In genomic region chr1:161305872-161306519, GRCh38 we compare ENCODE assay signal across 1 cellular context.
TF ChIP-seq lines count a peak whose summit lies in the region.

No MANE protein-coding gene starts in this region.

TF ChIP-seq in K562, 482 proteins besides CTCF, POLR2A, EP300 and RAD21 (continued from another document and continues in another):
- TF ChIP-seq, protein P1, sequence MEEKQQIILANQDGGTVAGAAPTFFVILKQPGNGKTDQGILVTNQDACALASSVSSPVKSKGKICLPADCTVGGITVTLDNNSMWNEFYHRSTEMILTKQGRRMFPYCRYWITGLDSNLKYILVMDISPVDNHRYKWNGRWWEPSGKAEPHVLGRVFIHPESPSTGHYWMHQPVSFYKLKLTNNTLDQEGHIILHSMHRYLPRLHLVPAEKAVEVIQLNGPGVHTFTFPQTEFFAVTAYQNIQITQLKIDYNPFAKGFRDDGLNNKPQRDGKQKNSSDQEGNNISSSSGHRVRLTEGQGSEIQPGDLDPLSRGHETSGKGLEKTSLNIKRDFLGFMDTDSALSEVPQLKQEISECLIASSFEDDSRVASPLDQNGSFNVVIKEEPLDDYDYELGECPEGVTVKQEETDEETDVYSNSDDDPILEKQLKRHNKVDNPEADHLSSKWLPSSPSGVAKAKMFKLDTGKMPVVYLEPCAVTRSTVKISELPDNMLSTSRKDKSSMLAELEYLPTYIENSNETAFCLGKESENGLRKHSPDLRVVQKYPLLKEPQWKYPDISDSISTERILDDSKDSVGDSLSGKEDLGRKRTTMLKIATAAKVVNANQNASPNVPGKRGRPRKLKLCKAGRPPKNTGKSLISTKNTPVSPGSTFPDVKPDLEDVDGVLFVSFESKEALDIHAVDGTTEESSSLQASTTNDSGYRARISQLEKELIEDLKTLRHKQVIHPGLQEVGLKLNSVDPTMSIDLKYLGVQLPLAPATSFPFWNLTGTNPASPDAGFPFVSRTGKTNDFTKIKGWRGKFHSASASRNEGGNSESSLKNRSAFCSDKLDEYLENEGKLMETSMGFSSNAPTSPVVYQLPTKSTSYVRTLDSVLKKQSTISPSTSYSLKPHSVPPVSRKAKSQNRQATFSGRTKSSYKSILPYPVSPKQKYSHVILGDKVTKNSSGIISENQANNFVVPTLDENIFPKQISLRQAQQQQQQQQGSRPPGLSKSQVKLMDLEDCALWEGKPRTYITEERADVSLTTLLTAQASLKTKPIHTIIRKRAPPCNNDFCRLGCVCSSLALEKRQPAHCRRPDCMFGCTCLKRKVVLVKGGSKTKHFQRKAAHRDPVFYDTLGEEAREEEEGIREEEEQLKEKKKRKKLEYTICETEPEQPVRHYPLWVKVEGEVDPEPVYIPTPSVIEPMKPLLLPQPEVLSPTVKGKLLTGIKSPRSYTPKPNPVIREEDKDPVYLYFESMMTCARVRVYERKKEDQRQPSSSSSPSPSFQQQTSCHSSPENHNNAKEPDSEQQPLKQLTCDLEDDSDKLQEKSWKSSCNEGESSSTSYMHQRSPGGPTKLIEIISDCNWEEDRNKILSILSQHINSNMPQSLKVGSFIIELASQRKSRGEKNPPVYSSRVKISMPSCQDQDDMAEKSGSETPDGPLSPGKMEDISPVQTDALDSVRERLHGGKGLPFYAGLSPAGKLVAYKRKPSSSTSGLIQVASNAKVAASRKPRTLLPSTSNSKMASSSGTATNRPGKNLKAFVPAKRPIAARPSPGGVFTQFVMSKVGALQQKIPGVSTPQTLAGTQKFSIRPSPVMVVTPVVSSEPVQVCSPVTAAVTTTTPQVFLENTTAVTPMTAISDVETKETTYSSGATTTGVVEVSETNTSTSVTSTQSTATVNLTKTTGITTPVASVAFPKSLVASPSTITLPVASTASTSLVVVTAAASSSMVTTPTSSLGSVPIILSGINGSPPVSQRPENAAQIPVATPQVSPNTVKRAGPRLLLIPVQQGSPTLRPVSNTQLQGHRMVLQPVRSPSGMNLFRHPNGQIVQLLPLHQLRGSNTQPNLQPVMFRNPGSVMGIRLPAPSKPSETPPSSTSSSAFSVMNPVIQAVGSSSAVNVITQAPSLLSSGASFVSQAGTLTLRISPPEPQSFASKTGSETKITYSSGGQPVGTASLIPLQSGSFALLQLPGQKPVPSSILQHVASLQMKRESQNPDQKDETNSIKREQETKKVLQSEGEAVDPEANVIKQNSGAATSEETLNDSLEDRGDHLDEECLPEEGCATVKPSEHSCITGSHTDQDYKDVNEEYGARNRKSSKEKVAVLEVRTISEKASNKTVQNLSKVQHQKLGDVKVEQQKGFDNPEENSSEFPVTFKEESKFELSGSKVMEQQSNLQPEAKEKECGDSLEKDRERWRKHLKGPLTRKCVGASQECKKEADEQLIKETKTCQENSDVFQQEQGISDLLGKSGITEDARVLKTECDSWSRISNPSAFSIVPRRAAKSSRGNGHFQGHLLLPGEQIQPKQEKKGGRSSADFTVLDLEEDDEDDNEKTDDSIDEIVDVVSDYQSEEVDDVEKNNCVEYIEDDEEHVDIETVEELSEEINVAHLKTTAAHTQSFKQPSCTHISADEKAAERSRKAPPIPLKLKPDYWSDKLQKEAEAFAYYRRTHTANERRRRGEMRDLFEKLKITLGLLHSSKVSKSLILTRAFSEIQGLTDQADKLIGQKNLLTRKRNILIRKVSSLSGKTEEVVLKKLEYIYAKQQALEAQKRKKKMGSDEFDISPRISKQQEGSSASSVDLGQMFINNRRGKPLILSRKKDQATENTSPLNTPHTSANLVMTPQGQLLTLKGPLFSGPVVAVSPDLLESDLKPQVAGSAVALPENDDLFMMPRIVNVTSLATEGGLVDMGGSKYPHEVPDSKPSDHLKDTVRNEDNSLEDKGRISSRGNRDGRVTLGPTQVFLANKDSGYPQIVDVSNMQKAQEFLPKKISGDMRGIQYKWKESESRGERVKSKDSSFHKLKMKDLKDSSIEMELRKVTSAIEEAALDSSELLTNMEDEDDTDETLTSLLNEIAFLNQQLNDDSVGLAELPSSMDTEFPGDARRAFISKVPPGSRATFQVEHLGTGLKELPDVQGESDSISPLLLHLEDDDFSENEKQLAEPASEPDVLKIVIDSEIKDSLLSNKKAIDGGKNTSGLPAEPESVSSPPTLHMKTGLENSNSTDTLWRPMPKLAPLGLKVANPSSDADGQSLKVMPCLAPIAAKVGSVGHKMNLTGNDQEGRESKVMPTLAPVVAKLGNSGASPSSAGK (IDR thresholded peaks at IDR 0.05), result no peak
- TF ChIP-seq L3MBTL2 (IDR thresholded peaks at IDR 0.05), result peak; percentile 50; the same call in 1 of the 2 replicates
- no peak for TF ChIP-seq ZNF431 (CRISPR knock-in tag; IDR thresholded peaks at IDR 0.05)
- TF ChIP-seq ZNF197 (CRISPR knock-in tag; IDR thresholded peaks at IDR 0.05; ENCODE audit: low read depth), result no peak
- TF ChIP-seq ATF2 (CRISPR knock-in tag; IDR thresholded peaks at IDR 0.05), result no peak
- TF ChIP-seq LCOR (CRISPR knock-in tag; IDR thresholded peaks at IDR 0.05), result no peak
- no peak for TF ChIP-seq ZNF274 (IDR thresholded peaks at IDR 0.05; ENCODE audit: borderline replicate concordance, low read depth, low read length)
- no peak for TF ChIP-seq SIRT6 (IDR thresholded peaks at IDR 0.05; ENCODE audit: low read depth, low read length)
- no peak for TF ChIP-seq ZNF707 (CRISPR knock-in tag; conservative IDR thresholded peaks at IDR 0.05)
- no peak for TF ChIP-seq RCOR1 (IDR thresholded peaks at IDR 0.05; ENCODE audit: borderline replicate concordance in 1 of 2, low read depth in 2 of 2, low read length in 2 of 2)
- TF ChIP-seq, protein P2, sequence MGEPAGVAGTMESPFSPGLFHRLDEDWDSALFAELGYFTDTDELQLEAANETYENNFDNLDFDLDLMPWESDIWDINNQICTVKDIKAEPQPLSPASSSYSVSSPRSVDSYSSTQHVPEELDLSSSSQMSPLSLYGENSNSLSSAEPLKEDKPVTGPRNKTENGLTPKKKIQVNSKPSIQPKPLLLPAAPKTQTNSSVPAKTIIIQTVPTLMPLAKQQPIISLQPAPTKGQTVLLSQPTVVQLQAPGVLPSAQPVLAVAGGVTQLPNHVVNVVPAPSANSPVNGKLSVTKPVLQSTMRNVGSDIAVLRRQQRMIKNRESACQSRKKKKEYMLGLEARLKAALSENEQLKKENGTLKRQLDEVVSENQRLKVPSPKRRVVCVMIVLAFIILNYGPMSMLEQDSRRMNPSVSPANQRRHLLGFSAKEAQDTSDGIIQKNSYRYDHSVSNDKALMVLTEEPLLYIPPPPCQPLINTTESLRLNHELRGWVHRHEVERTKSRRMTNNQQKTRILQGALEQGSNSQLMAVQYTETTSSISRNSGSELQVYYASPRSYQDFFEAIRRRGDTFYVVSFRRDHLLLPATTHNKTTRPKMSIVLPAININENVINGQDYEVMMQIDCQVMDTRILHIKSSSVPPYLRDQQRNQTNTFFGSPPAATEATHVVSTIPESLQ (CRISPR knock-in tag; IDR thresholded peaks at IDR 0.05), result no peak; the same call in 1 of the 2 replicates
- no peak for TF ChIP-seq ZNF140 (CRISPR knock-in tag; IDR thresholded peaks at IDR 0.05)
- TF ChIP-seq ZNF79 (CRISPR knock-in tag; IDR thresholded peaks at IDR 0.05; ENCODE audit: low read depth), result no peak
- TF ChIP-seq SP2 (IDR thresholded peaks at IDR 0.05; ENCODE audit: extremely low read depth, low read depth, low read length, poor library complexity, severe bottlenecking), result no peak
- TF ChIP-seq, protein P3, sequence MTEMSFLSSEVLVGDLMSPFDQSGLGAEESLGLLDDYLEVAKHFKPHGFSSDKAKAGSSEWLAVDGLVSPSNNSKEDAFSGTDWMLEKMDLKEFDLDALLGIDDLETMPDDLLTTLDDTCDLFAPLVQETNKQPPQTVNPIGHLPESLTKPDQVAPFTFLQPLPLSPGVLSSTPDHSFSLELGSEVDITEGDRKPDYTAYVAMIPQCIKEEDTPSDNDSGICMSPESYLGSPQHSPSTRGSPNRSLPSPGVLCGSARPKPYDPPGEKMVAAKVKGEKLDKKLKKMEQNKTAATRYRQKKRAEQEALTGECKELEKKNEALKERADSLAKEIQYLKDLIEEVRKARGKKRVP (CRISPR knock-in tag; IDR thresholded peaks at IDR 0.05), result no peak
- TF ChIP-seq GABPB2 (CRISPR knock-in tag; conservative IDR thresholded peaks at IDR 0.05), result no peak
- no peak for TF ChIP-seq ZZZ3 (IDR thresholded peaks at IDR 0.05)
- TF ChIP-seq, protein P4, sequence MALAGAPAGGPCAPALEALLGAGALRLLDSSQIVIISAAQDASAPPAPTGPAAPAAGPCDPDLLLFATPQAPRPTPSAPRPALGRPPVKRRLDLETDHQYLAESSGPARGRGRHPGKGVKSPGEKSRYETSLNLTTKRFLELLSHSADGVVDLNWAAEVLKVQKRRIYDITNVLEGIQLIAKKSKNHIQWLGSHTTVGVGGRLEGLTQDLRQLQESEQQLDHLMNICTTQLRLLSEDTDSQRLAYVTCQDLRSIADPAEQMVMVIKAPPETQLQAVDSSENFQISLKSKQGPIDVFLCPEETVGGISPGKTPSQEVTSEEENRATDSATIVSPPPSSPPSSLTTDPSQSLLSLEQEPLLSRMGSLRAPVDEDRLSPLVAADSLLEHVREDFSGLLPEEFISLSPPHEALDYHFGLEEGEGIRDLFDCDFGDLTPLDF (CRISPR knock-in tag; IDR thresholded peaks at IDR 0.05), result no peak
- no peak for TF ChIP-seq NFIX (CRISPR knock-in tag; IDR thresholded peaks at IDR 0.05; ENCODE audit: low read depth)
- TF ChIP-seq ETV5 (CRISPR knock-in tag; IDR thresholded peaks at IDR 0.05; ENCODE audit: low read depth), result peak; percentile 43; the same call in 1 of the 2 replicates
- peak; percentile 64; the same call in 1 of the 2 replicates for TF ChIP-seq CTBP1 (IDR thresholded peaks at IDR 0.05; ENCODE audit: borderline replicate concordance)
- TF ChIP-seq MYBL2 (IDR thresholded peaks at IDR 0.05; ENCODE audit: low read depth), result no peak
- TF ChIP-seq MYBL2 (CRISPR knock-in tag; IDR thresholded peaks at IDR 0.05; ENCODE audit: borderline replicate concordance), result no peak
- TF ChIP-seq CSDE1 (IDR thresholded peaks at IDR 0.05), result no peak
- TF ChIP-seq, protein P5, sequence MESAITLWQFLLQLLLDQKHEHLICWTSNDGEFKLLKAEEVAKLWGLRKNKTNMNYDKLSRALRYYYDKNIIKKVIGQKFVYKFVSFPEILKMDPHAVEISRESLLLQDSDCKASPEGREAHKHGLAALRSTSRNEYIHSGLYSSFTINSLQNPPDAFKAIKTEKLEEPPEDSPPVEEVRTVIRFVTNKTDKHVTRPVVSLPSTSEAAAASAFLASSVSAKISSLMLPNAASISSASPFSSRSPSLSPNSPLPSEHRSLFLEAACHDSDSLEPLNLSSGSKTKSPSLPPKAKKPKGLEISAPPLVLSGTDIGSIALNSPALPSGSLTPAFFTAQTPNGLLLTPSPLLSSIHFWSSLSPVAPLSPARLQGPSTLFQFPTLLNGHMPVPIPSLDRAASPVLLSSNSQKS (CRISPR knock-in tag; IDR thresholded peaks at IDR 0.05), result no peak
- TF ChIP-seq ARHGAP35 (IDR thresholded peaks at IDR 0.05; ENCODE audit: partially characterized antibody), result no peak
- TF ChIP-seq ELF4 (CRISPR knock-in tag; IDR thresholded peaks at IDR 0.05), result no peak
- TF ChIP-seq ZNF253 (CRISPR knock-in tag; conservative IDR thresholded peaks at IDR 0.05), result no peak
- no peak for TF ChIP-seq ZNF12 (CRISPR knock-in tag; IDR thresholded peaks at IDR 0.05)
- no peak for TF ChIP-seq NCOA1 (IDR thresholded peaks at IDR 0.05; ENCODE audit: low read depth)
- TF ChIP-seq IFI16 (CRISPR knock-in tag; IDR thresholded peaks at IDR 0.05), result no peak
- no peak for TF ChIP-seq WHSC1 (IDR thresholded peaks at IDR 0.05; ENCODE audit: low read length)
- no peak for TF ChIP-seq PHTF2 (CRISPR knock-in tag; IDR thresholded peaks at IDR 0.05)
- no peak for TF ChIP-seq CREB3 (tag; conservative IDR thresholded peaks at IDR 0.05; ENCODE audit: low read depth)
- TF ChIP-seq, protein P6, sequence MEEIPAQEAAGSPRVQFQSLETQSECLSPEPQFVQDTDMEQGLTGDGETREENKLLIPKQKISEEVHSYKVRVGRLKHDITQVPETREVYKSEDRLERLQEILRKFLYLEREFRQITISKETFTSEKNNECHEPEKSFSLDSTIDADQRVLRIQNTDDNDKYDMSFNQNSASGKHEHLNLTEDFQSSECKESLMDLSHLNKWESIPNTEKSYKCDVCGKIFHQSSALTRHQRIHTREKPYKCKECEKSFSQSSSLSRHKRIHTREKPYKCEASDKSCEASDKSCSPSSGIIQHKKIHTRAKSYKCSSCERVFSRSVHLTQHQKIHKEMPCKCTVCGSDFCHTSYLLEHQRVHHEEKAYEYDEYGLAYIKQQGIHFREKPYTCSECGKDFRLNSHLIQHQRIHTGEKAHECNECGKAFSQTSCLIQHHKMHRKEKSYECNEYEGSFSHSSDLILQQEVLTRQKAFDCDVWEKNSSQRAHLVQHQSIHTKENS (CRISPR knock-in tag; IDR thresholded peaks at IDR 0.05), result no peak
- no peak for TF ChIP-seq TSHZ1 (CRISPR knock-in tag; IDR thresholded peaks at IDR 0.05)
